In genomic region chr9:123251324-123251723, GRCh38 we compare ENCODE assay signal across 13 cellular contexts.
"Had no signal": no experiment of that assay in that cellular context is flagged by ENCODE, and none has a peak within 500 bp of the region (broad histone marks: within the 10 kb centered on the region; RNA-seq: fewer than 3 reads in every experiment).

No MANE protein-coding gene starts in this region.

- H3K9me3 ChIP-seq: adrenal gland, prostate gland, spleen, upper lobe of left lung had no signal

- H3K27ac Mint-ChIP-seq: activated naive CD4-positive, alpha-beta T cell treated with anti-CD3 and anti-CD28 coated beads, Interleukin-2, amount 10 ng/mL, durations not matched to agents 7 days and 5 days; activated T-cell treated with anti-CD3 and anti-CD28 coated beads, Interleukin-2, amount 50 U/mL, for 24 hours; stimulated activated naive CD8-positive, alpha-beta T cell treated with anti-CD3 and anti-CD28 coated beads, Interleukin-15, amount 100 ng/mL, for 72 hours had no signal

- H3K27me3 Mint-ChIP-seq: activated naive CD4-positive, alpha-beta T cell treated with anti-CD3 and anti-CD28 coated beads, Interleukin-2, amount 10 ng/mL, durations not matched to agents 7 days and 5 days; activated T-cell treated with anti-CD3 and anti-CD28 coated beads, Interleukin-2, amount 50 U/mL, for 24 hours; stimulated activated naive CD8-positive, alpha-beta T cell treated with anti-CD3 and anti-CD28 coated beads, Interleukin-15, amount 100 ng/mL, for 72 hours had no signal

- ATAC-seq: esophagus mucosa; sciatic nerve; stimulated activated naive CD8-positive, alpha-beta T cell treated with anti-CD3 and anti-CD28 coated beads, Interleukin-15, amount 100 ng/mL, for 72 hours had no signal

- H3K36me3 ChIP-seq: adrenal gland, left ventricle myocardium inferior, prostate gland, spleen, upper lobe of left lung had no signal

- H3K27me3 ChIP-seq: adrenal gland, spleen, upper lobe of left lung had no signal

- H3K27ac ChIP-seq: adrenal gland, left ventricle myocardium inferior, prostate gland, spleen, upper lobe of left lung, VCaP had no signal

- H3K4me3 Mint-ChIP-seq: activated naive CD4-positive, alpha-beta T cell treated with anti-CD3 and anti-CD28 coated beads, Interleukin-2, amount 10 ng/mL, durations not matched to agents 7 days and 5 days; activated T-cell treated with anti-CD3 and anti-CD28 coated beads, Interleukin-2, amount 50 U/mL, for 24 hours; stimulated activated naive CD8-positive, alpha-beta T cell treated with anti-CD3 and anti-CD28 coated beads, Interleukin-15, amount 100 ng/mL, for 72 hours had no signal

- H3K36me3 Mint-ChIP-seq: activated naive CD4-positive, alpha-beta T cell treated with anti-CD3 and anti-CD28 coated beads, Interleukin-2, amount 10 ng/mL, durations not matched to agents 7 days and 5 days had no signal

- H3K4me3 ChIP-seq: adrenal gland, left ventricle myocardium inferior, prostate gland, spleen, upper lobe of left lung had no signal

- H3K9me3 Mint-ChIP-seq: activated naive CD4-positive, alpha-beta T cell treated with anti-CD3 and anti-CD28 coated beads, Interleukin-2, amount 10 ng/mL, durations not matched to agents 7 days and 5 days; activated T-cell treated with anti-CD3 and anti-CD28 coated beads, Interleukin-2, amount 50 U/mL, for 24 hours; stimulated activated naive CD8-positive, alpha-beta T cell treated with anti-CD3 and anti-CD28 coated beads, Interleukin-15, amount 100 ng/mL, for 72 hours had no signal

- DNase-seq: activated CD4-positive, alpha-beta T cell treated with anti-CD3 and anti-CD28 coated beads, Interleukin-2, amount 50 U/mL, for 48 hours; activated naive CD4-positive, alpha-beta T cell treated with anti-CD3 and anti-CD28 coated beads, Interleukin-2, amount 10 ng/mL, durations not matched to agents 7 days and 5 days; activated T-cell treated with anti-CD3 and anti-CD28 coated beads, Interleukin-2, amount 50 U/mL, for 24 hours; adrenal gland; islet precursor cell; left ventricle myocardium inferior; spleen; stimulated activated naive CD8-positive, alpha-beta T cell treated with anti-CD3 and anti-CD28 coated beads, Interleukin-15, amount 100 ng/mL, for 72 hours; upper lobe of left lung had no signal
